32 cellular contexts compared by ENCODE assay signal in genomic region chr3:13265016-13265415, GRCh38.
"Had no signal": no experiment of that assay in that cellular context is flagged by ENCODE, and none has a peak within 500 bp of the region (broad histone marks: within the 10 kb centered on the region; RNA-seq: fewer than 3 reads in every experiment).

No MANE protein-coding gene starts in this region.

- H3K27ac Mint-ChIP-seq: activated CD4-positive, alpha-beta memory T cell treated with anti-CD3 and anti-CD28 coated beads, Interleukin-2, amount 10 ng/mL, durations not matched to agents 7 days and 5 days; activated CD4-positive, alpha-beta T cell treated with anti-CD3 and anti-CD28 coated beads, Interleukin-2, amount 10 ng/mL, durations not matched to agents 7 days and 5 days; activated naive CD8-positive, alpha-beta T cell; activated T-cell treated with anti-CD3 and anti-CD28 coated beads, Interleukin-2, amount 50 U/mL, for 24 hours; effector memory CD8-positive, alpha-beta T cell; natural killer cell had no signal

- H3K27me3 ChIP-seq: body of pancreas, heart left ventricle, ovary had no signal

- DNase-seq: activated CD4-positive, alpha-beta memory T cell treated with anti-CD3 and anti-CD28 coated beads, Interleukin-2, amount 10 ng/mL, durations not matched to agents 7 days and 5 days; activated CD4-positive, alpha-beta T cell treated with anti-CD3 and anti-CD28 coated beads for 1 hour; activated CD4-positive, alpha-beta T cell treated with anti-CD3 and anti-CD28 coated beads, Interleukin-2, amount 10 ng/mL, durations not matched to agents 7 days and 5 days; activated CD8-positive, alpha-beta memory T cell treated with anti-CD3 and anti-CD28 coated beads, Interleukin-2, amount 50 U/mL, for 48 hours; activated naive CD4-positive, alpha-beta T cell treated with Interleukin-2 at 50 U/mL for 16 hours; activated T-cell treated with anti-CD3 and anti-CD28 coated beads, Interleukin-2, amount 50 U/mL, for 24 hours; anterior cingulate cortex; body of pancreas; cortex of kidney; effector memory CD8-positive, alpha-beta T cell; foreskin fibroblast; hypothalamus; immature natural killer cell; mesendoderm; natural killer cell; ovary; retina; stimulated activated CD4-positive, alpha-beta T cell treated with anti-CD3 and anti-CD28 coated beads, Interleukin-2, amount 100 ng/mL, for 48 hours; stimulated activated naive CD4-positive, alpha-beta T cell treated with Interleukin-2 at 50 U/mL for 16 hours; T-helper 1 cell; trophoblast cell had no signal

- ATAC-seq: body of pancreas; effector memory CD8-positive, alpha-beta T cell; esophagus mucosa; heart left ventricle; left lobe of liver; natural killer cell had no signal

- H3K4me3 ChIP-seq: body of pancreas, heart left ventricle, lung, ovary, prostate gland, thoracic aorta had no signal

- H3K9me3 ChIP-seq: body of pancreas, neutrophil, ovary, prostate gland had no signal

- H3K27me3 Mint-ChIP-seq: activated CD4-positive, alpha-beta T cell treated with anti-CD3 and anti-CD28 coated beads, Interleukin-2, amount 10 ng/mL, durations not matched to agents 7 days and 5 days had no signal

- H3K36me3 ChIP-seq: heart left ventricle, neutrophil, ovary, prostate gland, thoracic aorta had no signal

- H3K9me3 Mint-ChIP-seq: activated CD4-positive, alpha-beta memory T cell treated with anti-CD3 and anti-CD28 coated beads, Interleukin-2, amount 10 ng/mL, durations not matched to agents 7 days and 5 days; activated CD4-positive, alpha-beta T cell treated with anti-CD3 and anti-CD28 coated beads, Interleukin-2, amount 10 ng/mL, durations not matched to agents 7 days and 5 days; activated T-cell treated with anti-CD3 and anti-CD28 coated beads, Interleukin-2, amount 50 U/mL, for 24 hours; immature natural killer cell; natural killer cell had no signal

- H3K4me1 ChIP-seq: body of pancreas, prostate gland had no signal

- H3K27ac ChIP-seq: body of pancreas, neutrophil, ovary, prostate gland, VCaP had no signal

- H3K4me3 Mint-ChIP-seq: activated CD4-positive, alpha-beta memory T cell treated with anti-CD3 and anti-CD28 coated beads, Interleukin-2, amount 10 ng/mL, durations not matched to agents 7 days and 5 days; activated CD4-positive, alpha-beta T cell treated with anti-CD3 and anti-CD28 coated beads, Interleukin-2, amount 10 ng/mL, durations not matched to agents 7 days and 5 days; activated naive CD8-positive, alpha-beta T cell; activated T-cell treated with anti-CD3 and anti-CD28 coated beads, Interleukin-2, amount 50 U/mL, for 24 hours; effector memory CD8-positive, alpha-beta T cell; immature natural killer cell; natural killer cell had no signal

- H3K36me3 Mint-ChIP-seq: activated naive CD8-positive, alpha-beta T cell; natural killer cell had no signal

- FAIRE-seq: TTC549, urothelium cell line had no signal
